In genomic region chr3:170732660-170733245, GRCh38 we compare ENCODE assay signal across 2 cellular contexts.
A peak's percentile ranks its signal among the peaks of the same experiment; 100 is the strongest.
TF ChIP-seq lines count a peak whose summit lies in the region.

No MANE protein-coding gene starts in this region.

TF ChIP-seq in IMR-90, 13 proteins besides CTCF, POLR2A, EP300 and RAD21:
- TF ChIP-seq NFE2L2 (IDR thresholded peaks at IDR 0.05; ENCODE audit: low read depth, low read length) (no peak), MAZ (IDR thresholded peaks at IDR 0.05; ENCODE audit: borderline replicate concordance, low read depth, low read length) (no peak), FOS (IDR thresholded peaks at IDR 0.05; ENCODE audit: low read depth, low read length) (no peak), MAFK (IDR thresholded peaks at IDR 0.05; ENCODE audit: low read depth, low read length) (no peak), CHD1 (IDR thresholded peaks at IDR 0.05; ENCODE audit: low read depth, low read length) (no peak), CEBPB (IDR thresholded peaks at IDR 0.05; ENCODE audit: low read depth, low read length) (no peak), RCOR1 (IDR thresholded peaks at IDR 0.05; ENCODE audit: insufficient replicate concordance, low read length) (no peak), RFX5 (IDR thresholded peaks at IDR 0.05; ENCODE audit: low read depth, low read length) (no peak), SMC3 (IDR thresholded peaks at IDR 0.05; ENCODE audit: low read depth, low read length) (no peak), BHLHE40 (IDR thresholded peaks at IDR 0.05; ENCODE audit: low read depth, low read length) (no peak), USF2 (IDR thresholded peaks at IDR 0.05; ENCODE audit: low read depth, low read length) (no peak), MXI1 (IDR thresholded peaks at IDR 0.05; ENCODE audit: borderline replicate concordance, low read depth, low read length) (no peak)
- TF ChIP-seq, protein P1, sequence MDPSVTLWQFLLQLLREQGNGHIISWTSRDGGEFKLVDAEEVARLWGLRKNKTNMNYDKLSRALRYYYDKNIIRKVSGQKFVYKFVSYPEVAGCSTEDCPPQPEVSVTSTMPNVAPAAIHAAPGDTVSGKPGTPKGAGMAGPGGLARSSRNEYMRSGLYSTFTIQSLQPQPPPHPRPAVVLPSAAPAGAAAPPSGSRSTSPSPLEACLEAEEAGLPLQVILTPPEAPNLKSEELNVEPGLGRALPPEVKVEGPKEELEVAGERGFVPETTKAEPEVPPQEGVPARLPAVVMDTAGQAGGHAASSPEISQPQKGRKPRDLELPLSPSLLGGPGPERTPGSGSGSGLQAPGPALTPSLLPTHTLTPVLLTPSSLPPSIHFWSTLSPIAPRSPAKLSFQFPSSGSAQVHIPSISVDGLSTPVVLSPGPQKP (IDR thresholded peaks at IDR 0.05; ENCODE audit: borderline replicate concordance, low read depth, low read length): no peak

TF ChIP-seq in K562, 482 proteins besides CTCF, POLR2A, EP300 and RAD21:
- TF ChIP-seq MEIS2 (IDR thresholded peaks at IDR 0.05; ENCODE audit: partially characterized antibody): peak; percentile 45
- TF ChIP-seq ZNF408 (CRISPR knock-in tag; IDR thresholded peaks at IDR 0.05; ENCODE audit: low read depth): no peak
- TF ChIP-seq NR2C2 (CRISPR knock-in tag; IDR thresholded peaks at IDR 0.05): no peak
- peak; percentile 14; the same call in 1 of the 2 replicates for TF ChIP-seq NR2C2 (tag; IDR thresholded peaks at IDR 0.05)
- peak in 1 of 2 experiments; percentile 95; a peak in 2 of 4 replicates for TF ChIP-seq RCOR1 (IDR thresholded peaks at IDR 0.05; ENCODE audit: borderline replicate concordance in 1 of 2, low read depth in 2 of 2, low read length in 2 of 2)
- TF ChIP-seq TEAD1 (CRISPR knock-in tag; IDR thresholded peaks at IDR 0.05): 0 out of 4 replicates have a peak, but pooled peaks of 1 of the 2 experiments have one; percentile 25
- peak; percentile 47 for TF ChIP-seq CBFA2T3 (IDR thresholded peaks at IDR 0.05)
- no peak for TF ChIP-seq KHSRP (IDR thresholded peaks at IDR 0.05)
- no peak for TF ChIP-seq ZNF347 (CRISPR knock-in tag; IDR thresholded peaks at IDR 0.05; ENCODE audit: low read depth)
- peak; percentile 73 to 78 for TF ChIP-seq KDM1A (IDR thresholded peaks at IDR 0.05)
TF ChIP-seq in K562: peak in this region for 6.
